In genomic region chr1:116375165-116375883, GRCh38 we compare ENCODE assay signal across 8 cellular contexts. TPM values are rescaled to one million over a fixed set of nuclear protein-coding genes. Genes with fewer than 3 reads are reported as not detected.
DNase-seq lines count a peak whose midpoint lies in the region; ATAC-seq lines count a peak whose summit lies in the region.

No MANE protein-coding gene starts in this region.

- H3K4me1 Mint-ChIP-seq in activated CD4-positive, alpha-beta T cell treated with anti-CD3 and anti-CD28 coated beads, Interleukin-2, amount 10 ng/mL, durations not matched to agents 7 days and 5 days, result peaks cover 55% of the 10 kb centered on the region

- no peaks in the 10 kb centered on the region for H3K36me3 ChIP-seq in subcutaneous abdominal adipose tissue (ENCODE audit: control insufficient read depth in 5 of 5, insufficient read depth in 5 of 5, low read length in 5 of 5)

- peak overlapping the region; percentile 92 for H3K27ac Mint-ChIP-seq in activated CD4-positive, alpha-beta T cell treated with anti-CD3 and anti-CD28 coated beads, Interleukin-2, amount 10 ng/mL, durations not matched to agents 7 days and 5 days
- peak overlapping the region; percentile 89 to 97 for H3K27ac Mint-ChIP-seq in activated naive CD4-positive, alpha-beta T cell treated with anti-CD3 and anti-CD28 coated beads, Interleukin-2, amount 50 U/mL, for 72 hours

- H3K9me3 Mint-ChIP-seq in activated CD4-positive, alpha-beta T cell treated with anti-CD3 and anti-CD28 coated beads, Interleukin-2, amount 10 ng/mL, durations not matched to agents 7 days and 5 days, result no peaks in the 10 kb centered on the region
- H3K9me3 Mint-ChIP-seq in activated naive CD4-positive, alpha-beta T cell treated with anti-CD3 and anti-CD28 coated beads, Interleukin-2, amount 50 U/mL, for 72 hours, result no peaks in the 10 kb centered on the region

- POLR2A ChIA-PET in activated CD4-positive, alpha-beta T cell treated with anti-CD3 and anti-CD28 coated beads, Interleukin-2, amount 10 ng/mL, durations not matched to agents 7 days and 5 days (lab: Charles Lee), result no interaction called here

- ATAC-seq in activated naive CD4-positive, alpha-beta T cell treated with anti-CD3 and anti-CD28 coated beads, Interleukin-2, amount 50 U/mL, for 72 hours, result no peak

- peak; percentile 13 for DNase-seq in activated CD4-positive, alpha-beta T cell treated with anti-CD3 and anti-CD28 coated beads, Interleukin-2, amount 10 ng/mL, durations not matched to agents 7 days and 5 days
- no peak for DNase-seq in activated CD4-positive, alpha-beta T cell treated with anti-CD3 and anti-CD28 coated beads for 4 hours
- no peak for DNase-seq in activated naive CD4-positive, alpha-beta T cell treated with anti-CD3 and anti-CD28 coated beads, Interleukin-2, amount 50 U/mL, for 72 hours (ENCODE audit: low spot score in 2 of 2)
- DNase-seq in inferior parietal cortex (ENCODE audit: extremely low spot score), result peak; percentile 57
- no peak for DNase-seq in OCI-M2 (lab: John Stamatoyannopoulos, UW; ENCODE audit: unreplicated experiment)
- DNase-seq in ACHN, result no peak
- no peak for DNase-seq in NCI-H1417 treated with DMSO at 0.1 percent for 48 hours (lab: John Stamatoyannopoulos, UW)

- no peaks in the 10 kb centered on the region for H3K27me3 ChIP-seq in subcutaneous abdominal adipose tissue (ENCODE audit: control insufficient read depth in 5 of 5, insufficient read depth in 4 of 5, low read length in 5 of 5)

- H3K4me3 ChIP-seq in subcutaneous abdominal adipose tissue (ENCODE audit: low read depth in 1 of 5, low read length in 5 of 5), result peak overlapping the region in 4 of 5 donors; percentile 85 to 87 (median 86)

- no peaks in the 10 kb centered on the region for H3K9me3 ChIP-seq in subcutaneous abdominal adipose tissue (ENCODE audit: control insufficient read depth in 5 of 5, low read length in 5 of 5)

- peak overlapping the region; percentile 98 for H3K4me3 Mint-ChIP-seq in activated CD4-positive, alpha-beta T cell treated with anti-CD3 and anti-CD28 coated beads, Interleukin-2, amount 10 ng/mL, durations not matched to agents 7 days and 5 days

- peaks cover 19 to 73% (median 61%) of the 10 kb centered on the region in 5 donors for H3K4me1 ChIP-seq in subcutaneous abdominal adipose tissue (ENCODE audit: control insufficient read depth in 5 of 5, insufficient read depth in 5 of 5, low read length in 5 of 5)

- peaks cover 12% of the 10 kb centered on the region for H3K27me3 Mint-ChIP-seq in activated CD4-positive, alpha-beta T cell treated with anti-CD3 and anti-CD28 coated beads, Interleukin-2, amount 10 ng/mL, durations not matched to agents 7 days and 5 days

- H3K9ac ChIP-seq in subcutaneous abdominal adipose tissue (ENCODE audit: low read length in 5 of 5), result peak overlapping the region in 4 of 5 donors; percentile 30 to 83 (median 62)

- in situ Hi-C loops in ACHN (cut with HindIII; ENCODE audit: low pct_ligation_motif_present, low pct_unique_long_range_greater_than_20kb, low sequenced_read_pairs), result no loop called here

- H3K27ac ChIP-seq in subcutaneous abdominal adipose tissue (ENCODE audit: low read depth, low read length), result peak overlapping the region; percentile 82

- CTCF ChIA-PET in activated CD4-positive, alpha-beta T cell treated with anti-CD3 and anti-CD28 coated beads, Interleukin-2, amount 10 ng/mL, durations not matched to agents 7 days and 5 days (lab: Charles Lee), result interaction anchor here (0.9 to 2.2 kb wide), 7 partner anchors 12 to 124 kb away, joined by 3 to 5 read pairs (median 4); no protein-coding TSS in a partner anchor

- peaks cover 17% of the 10 kb centered on the region for H3K36me3 Mint-ChIP-seq in activated CD4-positive, alpha-beta T cell treated with anti-CD3 and anti-CD28 coated beads, Interleukin-2, amount 10 ng/mL, durations not matched to agents 7 days and 5 days (ENCODE audit: low read depth)
- peaks cover 20 to 33% of the 10 kb centered on the region in 2 donors for H3K36me3 Mint-ChIP-seq in activated naive CD4-positive, alpha-beta T cell treated with anti-CD3 and anti-CD28 coated beads, Interleukin-2, amount 50 U/mL, for 72 hours

RNA-seq across cellular contexts. Expression of gene ATP1A1, which starts 2.3 kb away (rescaled TPM):
- 100 to 1,000 TPM; 260 to 274 TPM for total RNA-seq in activated CD4-positive, alpha-beta T cell treated with anti-CD3 and anti-CD28 coated beads, Interleukin-2, amount 10 ng/mL, durations not matched to agents 7 days and 5 days
- 100 to 1,000 TPM; 220 to 337 TPM for total RNA-seq in activated naive CD4-positive, alpha-beta T cell treated with anti-CD3 and anti-CD28 coated beads, Interleukin-2, amount 50 U/mL, for 72 hours

Comparison
In these comparisons a context has a peak if more than half of its experiments do, and no peak if none do; other contexts are left out.
1. DNase-seq: peak in activated CD4-positive, alpha-beta T cell treated with anti-CD3 and anti-CD28 coated beads, Interleukin-2, amount 10 ng/mL, durations not matched to agents 7 days and 5 days (single experiment) and inferior parietal cortex (single experiment); none in activated CD4-positive, alpha-beta T cell treated with anti-CD3 and anti-CD28 coated beads for 4 hours (0 of 2), activated naive CD4-positive, alpha-beta T cell treated with anti-CD3 and anti-CD28 coated beads, Interleukin-2, amount 50 U/mL, for 72 hours (0 of 2), OCI-M2 (single experiment), ACHN (single experiment) and NCI-H1417 treated with DMSO at 0.1 percent for 48 hours (single experiment).